8 cellular contexts compared by ENCODE assay signal in the genomic region with DNA sequence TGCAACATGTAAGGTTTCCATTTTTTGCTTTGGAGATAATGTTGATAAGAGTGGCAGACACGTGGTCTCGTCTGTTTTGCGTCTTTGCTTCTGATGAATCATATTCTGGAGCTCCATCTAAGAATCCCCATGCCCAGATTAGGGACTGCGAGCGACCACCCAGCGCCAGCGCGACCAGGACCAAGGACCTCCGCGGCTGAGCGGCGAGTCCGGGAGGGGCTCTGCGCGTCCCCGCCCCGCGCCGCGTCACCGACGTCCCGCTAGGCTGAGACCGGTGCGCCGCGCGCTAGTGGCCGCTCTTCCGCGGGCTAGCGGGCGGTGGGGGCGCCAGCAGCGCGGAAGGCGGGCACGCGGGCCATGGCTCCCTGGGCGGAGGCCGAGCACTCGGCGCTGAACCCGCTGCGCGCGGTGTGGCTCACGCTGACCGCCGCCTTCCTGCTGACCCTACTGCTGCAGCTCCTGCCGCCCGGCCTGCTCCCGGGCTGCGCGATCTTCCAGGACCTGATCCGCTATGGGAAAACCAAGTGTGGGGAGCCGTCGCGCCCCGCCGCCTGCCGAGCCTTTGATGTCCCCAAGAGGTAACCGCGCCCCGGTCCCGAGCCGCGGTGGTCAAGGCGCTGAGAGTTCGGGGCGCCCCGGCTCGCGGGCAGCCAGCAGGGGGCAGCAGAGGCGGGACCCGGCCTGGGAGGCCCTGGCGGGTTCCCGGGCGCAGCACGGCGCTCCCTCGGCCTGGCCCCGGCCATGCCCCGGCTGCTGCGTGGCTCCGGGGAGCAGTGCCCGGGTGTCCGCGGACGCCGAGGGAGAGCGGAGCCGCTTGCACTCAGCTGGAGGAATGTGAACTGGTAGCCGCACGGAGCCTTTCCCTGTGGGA. TPM values are rescaled to one million over a fixed set of nuclear protein-coding genes. Genes with fewer than 3 reads are reported as not detected.
DNase-seq lines count a peak whose midpoint lies in the region; FAIRE-seq and TF ChIP-seq lines count a peak whose summit lies in the region.

A gene (plus strand): TSS at position 263 of the 871 bp plus-strand sequence. CDS start 95 bp downstream, at position 358.

- no peak for FAIRE-seq in frontal cortex (lab: Jason Lieb, UNC)

- H3K9me3 ChIP-seq in SJCRH30 (replicated peaks) (no peaks in the 10 kb centered on the region), neutrophil (no peaks in the 10 kb centered on the region)

- H3K4me3 ChIP-seq in SJCRH30, result peak within 1 kb of the TSS; percentile 69
- peak within 1 kb of the TSS; percentile 67 to 78 for H3K4me3 ChIP-seq in neutrophil (ENCODE audit: low read depth in 1 of 2, low read length in 1 of 2)

- H3K27me3 ChIP-seq in SJCRH30 (no peaks in the 10 kb centered on the region), neutrophil (peaks cover 11% of the 10 kb centered on the region)

- H3K4me1 ChIP-seq in SJCRH30 (peaks cover 8% of the 10 kb centered on the region), neutrophil (ENCODE audit: control insufficient read depth in 1 of 2, insufficient read depth in 1 of 2, low read depth in 1 of 2, low read length in 1 of 2) (peaks cover 20 to 21% of the 10 kb centered on the region in 2 experiments)

- TF ChIP-seq CTCF in LNCAP (IDR thresholded peaks at IDR 0.05) (peak; percentile 98), neutrophil (IDR thresholded peaks at IDR 0.05) (peak; percentile 82)

- DNase-seq in GM03348 (ENCODE audit: low spot score) (peak; percentile 96), H4 (ENCODE audit: low spot score) (peak; percentile 63), SJCRH30 (peak; percentile 85 to 93), frontal cortex (ENCODE audit: low spot score in 2 of 2) (peak; percentile 85 to 86), superior temporal gyrus (ENCODE audit: extremely low spot score) (peak; percentile 85)
- DNase-seq in activated gamma-delta T cell treated with anti-CD3 and anti-CD28 coated beads, Interleukin-2, amount 50 U/mL, for 16 hours (ENCODE audit: low read depth), result peak; percentile 74

- H3K36me3 ChIP-seq in SJCRH30 (no peaks in the 10 kb centered on the region), neutrophil (no peaks in the 10 kb centered on the region)

- H3K27ac ChIP-seq in SJCRH30 (peak within 1 kb of the TSS; percentile 66), neutrophil (peak within 1 kb of the TSS; percentile 59)

RNA-seq across cellular contexts. Expression of the gene that starts here (rescaled TPM):
- total RNA-seq in H4 (2014; rRNA removed; shearing (Covaris generic)), result 9.1 and 22.8 TPM in 2 replicates
- 5.8 and 7.5 TPM in 2 replicates for total RNA-seq in SJCRH30 (2014; rRNA removed; shearing (Covaris generic))
- total RNA-seq in frontal cortex, result 9.0 TPM

Comparison
In these comparisons a context has a peak if more than half of its experiments do, and no peak if none do; other contexts are left out.
1. Peak in every context shown above with its lines: DNase-seq, H3K4me3 ChIP-seq and H3K27ac ChIP-seq.